ENCODE assay signal across 9 cellular contexts in the genomic region with DNA sequence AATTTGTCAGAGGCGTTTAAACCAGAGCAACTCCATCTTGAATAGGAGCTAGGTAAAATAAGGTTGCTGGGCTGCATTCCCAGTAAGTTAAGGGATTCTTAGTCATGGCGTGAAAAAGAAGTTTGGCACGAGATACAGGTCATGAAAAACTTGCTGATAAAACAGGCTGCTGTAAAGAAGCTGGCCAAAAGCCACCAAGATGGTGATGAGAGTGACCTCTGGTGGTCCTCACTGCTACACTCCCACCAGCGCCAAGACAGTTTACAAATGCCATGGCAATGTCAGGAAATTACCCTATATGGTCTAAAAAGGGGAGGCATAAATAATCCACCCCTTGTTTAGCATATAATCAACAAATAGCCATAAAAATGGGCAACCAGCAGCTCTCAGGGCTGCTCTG. TPM values are rescaled to one million over a fixed set of nuclear protein-coding genes. Genes with fewer than 3 reads are reported as not detected.
DNase-seq lines count a peak whose midpoint lies in the region; FAIRE-seq and TF ChIP-seq lines count a peak whose summit lies in the region.
"Not testable (repeated sequence)": the region's sequence is repeated elsewhere in the genome, so short reads cannot be mapped to it uniquely, and the experiment has no call there.
"Had no signal": no experiment of that assay in that cellular context is flagged by ENCODE, and none has a peak within 500 bp of the region (broad histone marks: within the 10 kb centered on the region; RNA-seq: fewer than 3 reads in every experiment).

No MANE protein-coding gene starts in this region.

- not testable (repeated sequence) for H3K27me3 Mint-ChIP-seq in mesothelial cell of epicardium (ENCODE audit: low read depth)

- H3K14ac ChIP-seq in H1 (ENCODE audit: insufficient read length): not testable (repeated sequence)

- POLR2A ChIA-PET in A673 (lab: Charles Lee; ENCODE audit: low non-redundant PET); HEK293 (lab: Yijun Ruan, JAX): not testable (repeated sequence)
- POLR2A ChIA-PET in H1 (lab: Charles Lee; ENCODE audit: partially characterized antibody): interaction anchor here (1.4 to 1.8 kb wide), 2 partner anchors 12 to 164 kb away, joined by 3 to 6 read pairs; no protein-coding TSS in a partner anchor

- H2BK120ac ChIP-seq in H1 (replicated peaks; ENCODE audit: low read depth, low read length): not testable (repeated sequence)

- not testable (repeated sequence) for H3K9me3 ChIP-seq in A673 (ENCODE audit: low read depth, low read length, poor library complexity, severe bottlenecking); HEK293 (ENCODE audit: control insufficient read depth, insufficient read depth, low read depth, low read length); OCI-LY1 (ENCODE audit: low read length); adrenal gland (replicated peaks in 1 of 3); H1 (ENCODE audit: insufficient read depth in 2 of 2, low read depth in 1 of 2, low read length in 1 of 2); cardiac muscle cell (ENCODE audit: low read depth)

- H3K9me3 Mint-ChIP-seq in mesothelial cell of epicardium: not testable (repeated sequence)

- not testable (repeated sequence) for H3K4ac ChIP-seq in H1 (replicated peaks; ENCODE audit: insufficient read length, low read depth, low read length)

- H2BK12ac ChIP-seq in H1 (ENCODE audit: low read depth, low read length): not testable (repeated sequence)

- not testable (repeated sequence) for H3K9ac ChIP-seq in OCI-LY1 (ENCODE audit: low read length); H1 (replicated peaks in 1 of 4; ENCODE audit: extremely low read depth in 1 of 4, low read depth in 3 of 4, low read length in 3 of 4)

- not testable (repeated sequence) for H3K4me1 Mint-ChIP-seq in mesothelial cell of epicardium

- H4K20me1 ChIP-seq in OCI-LY1 (ENCODE audit: insufficient read depth, low read length); H1 (replicated peaks in 1 of 2; ENCODE audit: control insufficient read depth in 1 of 2, insufficient read depth in 2 of 2, low read length in 2 of 2): not testable (repeated sequence)

- not testable (repeated sequence) for H3K23ac ChIP-seq in H1 (ENCODE audit: insufficient read length)

- H2AK5ac ChIP-seq in H1 (ENCODE audit: low read depth, low read length): not testable (repeated sequence)

- not testable (repeated sequence) for TF ChIP-seq EP300 in H1 (IDR thresholded peaks at IDR 0.05; ENCODE audit: borderline replicate concordance in 1 of 2, low read depth in 2 of 2, low read length in 2 of 2)

- peak; percentile 66 for FAIRE-seq in H1 (lab: Jason Lieb, UNC)

- H3K79me2 ChIP-seq in OCI-LY1 (ENCODE audit: insufficient read depth, low read length): not testable (repeated sequence)
- peaks cover 0 to 41% of the 10 kb centered on the region in 2 experiments; a peak in 2 of 4 replicates for H3K79me2 ChIP-seq in H1 (ENCODE audit: control insufficient read depth in 1 of 2, insufficient read depth in 2 of 2, low read length in 2 of 2)

- H3F3A ChIP-seq in OCI-LY1 (ENCODE audit: insufficient read depth, low read length): not testable (repeated sequence)

- 35 to 50% (median 41%) methylated on average over 4 of the region's 4 CpGs for WGBS in adrenal gland, 4 donors
- WGBS in H1 (ENCODE audit: extremely low coverage in 1 of 2, insufficient coverage in 1 of 2, insufficient read length in 1 of 2, insufficient replicate concordance in 2 of 2, low coverage in 1 of 2, low lambda C conversion rate in 2 of 2, missing lambda C conversion rate in 1 of 2), 2 experiments: 48% methylated on average over 4 of the region's 4 CpGs; no CpG with 5 or more reads in 1 of the 2 experiments

- H4K5ac ChIP-seq in H1 (ENCODE audit: insufficient read length, low read depth, low read length): not testable (repeated sequence)

- TF ChIP-seq RAD21 in H1 (IDR thresholded peaks at IDR 0.05 in 1 of 2, conservative IDR thresholded peaks at IDR 0.05 in 1 of 2; ENCODE audit: low read depth in 2 of 2, low read length in 2 of 2): peak in 1 of 2 experiments; percentile 49; a peak in 3 of 4 replicates

- not testable (repeated sequence) for H2BK5ac ChIP-seq in H1 (ENCODE audit: low read depth, low read length)

- peaks cover 21% of the 10 kb centered on the region for H3K36me3 Mint-ChIP-seq in mesothelial cell of epicardium

- H3K27ac Mint-ChIP-seq in mesothelial cell of epicardium: peak overlapping the region; percentile 47

- DNase-seq in A673 (ENCODE audit: low spot score) (peak; percentile 17), adrenal gland (peak; percentile 27 to 73 (median 62)), cardiac muscle cell (ENCODE audit: low read depth in 1 of 2, low spot score in 1 of 2) (peak; percentile 24 to 79), retina (peak; percentile 7)
- DNase-seq in H1 (ENCODE audit: low read depth in 1 of 2, low spot score in 2 of 2); mesothelial cell of epicardium (ENCODE audit: low spot score in 2 of 2, unreplicated experiment in 2 of 2): not testable (repeated sequence)

- intact Hi-C loops in A673 (cut with micrococcal nuclease; ENCODE audit: unreplicated experiment); adrenal gland (cut with DNase I): not testable (repeated sequence)

- not testable (repeated sequence) for H3K9me2 ChIP-seq in OCI-LY1 (ENCODE audit: low read depth, low read length)

- H2AFZ ChIP-seq in OCI-LY1 (ENCODE audit: low read length); H1 (ENCODE audit: low read length): not testable (repeated sequence)

- H2BK20ac ChIP-seq in H1 (ENCODE audit: low read length): not testable (repeated sequence)

- TF ChIP-seq POLR2A in adrenal gland (IDR thresholded peaks at IDR 0.05); H1 (IDR thresholded peaks at IDR 0.05; ENCODE audit: control extremely low read depth in 1 of 2, low read depth in 2 of 2, low read length in 2 of 2): not testable (repeated sequence)

- H3K4me3 ChIP-seq in A673 (ENCODE audit: low read depth, low read length, poor library complexity, severe bottlenecking); HEK293 (ENCODE audit: low read depth, low read length); OCI-LY1 (ENCODE audit: low read depth, low read length, poor library complexity, severe bottlenecking); adrenal gland; H1 (ENCODE audit: extremely low read depth in 1 of 4, insufficient read depth in 2 of 4, low read depth in 3 of 4, low read length in 4 of 4); cardiac muscle cell: not testable (repeated sequence)

- H4K8ac ChIP-seq in H1 (ENCODE audit: extremely low read depth, insufficient read depth, low read length): not testable (repeated sequence)

- BruUV-seq in A673 (replicated peaks; lab: Mats Ljungman, UMichigan): not testable (repeated sequence)

- CTCF ChIA-PET in A673 (lab: Charles Lee) (interaction anchor here (0.6 kb wide), 1 partner anchor 214 kb away, joined by 3 read pairs; no protein-coding TSS in a partner anchor), HEK293 (lab: Yijun Ruan, JAX) (interaction anchor here (0.6 to 1.2 kb wide), 5 partner anchors 17 to 413 kb away, joined by 3 to 4 read pairs (median 3); no protein-coding TSS in a partner anchor), H1 (lab: Charles Lee; ENCODE audit: partially characterized antibody) (interaction anchor here (0.8 to 4.4 kb wide), 20 partner anchors 10 to 386 kb away, joined by 3 to 22 read pairs (median 4); partner anchors contain the start of gene COX16)

- H3K27me3 ChIP-seq in A673 (replicated peaks; ENCODE audit: insufficient read depth, low read depth, low read length, poor library complexity); OCI-LY1 (ENCODE audit: insufficient read depth, low read length); adrenal gland; H1 (replicated peaks in 1 of 4; ENCODE audit: control insufficient read depth in 3 of 4, extremely low read depth in 1 of 4, insufficient read depth in 3 of 4, low read length in 3 of 4); cardiac muscle cell: not testable (repeated sequence)

- not testable (repeated sequence) for H3K4me1 ChIP-seq in A673 (ENCODE audit: insufficient read depth, low read length, poor library complexity, severe bottlenecking); HEK293 (ENCODE audit: control insufficient read depth, insufficient read depth, low read length); OCI-LY1 (ENCODE audit: insufficient read depth, low read length, severe bottlenecking); adrenal gland (replicated peaks in 1 of 2); cardiac muscle cell (ENCODE audit: low read depth)
- H3K4me1 ChIP-seq in H1 (replicated peaks in 1 of 4; ENCODE audit: control insufficient read depth in 3 of 4, insufficient read depth in 4 of 4, low read length in 3 of 4): peaks cover 0 to 13% (median 5%) of the 10 kb centered on the region in 4 experiments; a peak in 5 of 7 replicates

- H3K18ac ChIP-seq in H1 (ENCODE audit: extremely low read depth, low read length): not testable (repeated sequence)

- H3K36me3 ChIP-seq in A673 (ENCODE audit: insufficient read depth, low read length, poor library complexity, severe bottlenecking); OCI-LY1 (ENCODE audit: insufficient read depth, low read length); adrenal gland (replicated peaks in 1 of 2); H1 (ENCODE audit: control insufficient read depth in 2 of 4, insufficient read depth in 4 of 4, low read length in 3 of 4); cardiac muscle cell: not testable (repeated sequence)
- peaks cover 0 to 15% of the 10 kb centered on the region in 2 experiments; a peak in 2 of 3 replicates for H3K36me3 ChIP-seq in HEK293 (ENCODE audit: control insufficient read depth in 2 of 2, insufficient read depth in 1 of 2, low read length in 2 of 2)

- not testable (repeated sequence) for H3K79me1 ChIP-seq in H1 (ENCODE audit: low read depth, low read length)

- not testable (repeated sequence) for H3K56ac ChIP-seq in H1 (replicated peaks; ENCODE audit: insufficient read length, low read depth, low read length)

- not testable (repeated sequence) for H3K4me2 ChIP-seq in OCI-LY1 (ENCODE audit: low read length); H1 (ENCODE audit: insufficient read depth in 1 of 2, low read depth in 2 of 2, low read length in 2 of 2)

- not testable (repeated sequence) for H3K27ac ChIP-seq in A673 (ENCODE audit: low read depth, low read length, poor library complexity, severe bottlenecking); HEK293 (ENCODE audit: extremely low read depth, low read depth, low read length); OCI-LY1 (ENCODE audit: low read depth, low read length, poor library complexity, severe bottlenecking); adrenal gland; H1 (ENCODE audit: low read depth, low read length); cardiac muscle cell

- H3K23me2 ChIP-seq in H1 (ENCODE audit: low read depth, low read length): not testable (repeated sequence)

- H4K91ac ChIP-seq in H1 (replicated peaks; ENCODE audit: insufficient read length, low read length): not testable (repeated sequence)

- H3K4me3 Mint-ChIP-seq in mesothelial cell of epicardium: not testable (repeated sequence)

- TF ChIP-seq CTCF in A673 (conservative IDR thresholded peaks at IDR 0.05; ENCODE audit: low read depth, low read length): peak; percentile 34
- TF ChIP-seq CTCF in HEK293 (tag by site-specific recombination; IDR thresholded peaks at IDR 0.05): peak; percentile 47; the same call in 1 of the 2 replicates
- TF ChIP-seq CTCF in OCI-LY1 (IDR thresholded peaks at IDR 0.05; ENCODE audit: low read length): peak; percentile 42
- peak in 1 of 6 experiments; percentile 18 for TF ChIP-seq CTCF in adrenal gland (IDR thresholded peaks at IDR 0.05)
- peak; percentile 18 to 39 (median 20); a peak in 2 of 4 replicates for TF ChIP-seq CTCF in H1 (IDR thresholded peaks at IDR 0.05; ENCODE audit: control extremely low read depth in 1 of 3, insufficient read depth in 1 of 3, low read depth in 1 of 3, low read length in 3 of 3)
- peak; percentile 27 for TF ChIP-seq CTCF in cardiac muscle cell (IDR thresholded peaks at IDR 0.05; ENCODE audit: low read depth, low read length)
- TF ChIP-seq CTCF in mesothelial cell of epicardium (IDR thresholded peaks at IDR 0.05; ENCODE audit: unreplicated experiment): not testable (repeated sequence)

- H2BK15ac ChIP-seq in H1 (ENCODE audit: low read length): not testable (repeated sequence)

RNA-seq across cellular contexts. Expression of gene SYNJ2BP, which starts 13.6 kb away (rescaled TPM):
- total RNA-seq in A673 (2021) (25.0 and 27.7 TPM in 2 replicates), adrenal gland (10 to 100 TPM; 20.2 to 40.4 (median 31.3) TPM), cardiac muscle cell (19.2 and 20.0 TPM in 2 replicates), mesothelial cell of epicardium (29.9 to 31.0 TPM (median 30.4 TPM) in 3 replicates)
- polyA plus RNA-seq in adrenal gland (10 to 100 TPM in 2 of 3 donors, 1 to 10 TPM in 1; 7.0 to 42.3 (median 10.3) TPM), H1 (2011; rRNA removed) (5.8 and 9.6 TPM in 2 replicates), cardiac muscle cell (39.3 and 46.8 TPM in 2 replicates)
- total RNA-seq in H1 (2021; fragmentation: NEBNext Ultra II Directional; extraction: Animal tissue kit (Norgen Biotek cat#: 25700)): 29.7 and 30.6 TPM in 2 replicates
- polyA plus RNA-seq in H1 (2011; cell fraction: cytosol; rRNA removed): 12.2 TPM
- 13.6 TPM for polyA plus RNA-seq in H1 (2011; cell fraction: nucleus; rRNA removed)
- 11.6 to 22.8 TPM (median 15.3 TPM) in 4 replicates for polyA plus RNA-seq in H1 (2012, experiment 1 of 2)
- 5.7 TPM for polyA plus RNA-seq in H1 (2012, experiment 2 of 2)
- polyA plus RNA-seq in H1 (2013, experiment 1 of 2): 24.7 TPM
- 23.0 TPM for polyA plus RNA-seq in H1 (2013, experiment 2 of 2)
- polyA minus RNA-seq in H1 (2011; rRNA and poly(A)+ RNA removed): 14.4 and 25.8 TPM in 2 replicates
- 6.5 TPM for polyA minus RNA-seq in H1 (2011; cell fraction: cytosol; rRNA and poly(A)+ RNA removed)
- 31.6 TPM for polyA minus RNA-seq in H1 (2011; cell fraction: nucleus; rRNA and poly(A)+ RNA removed)

RNA-seq across cellular contexts. Expression of gene COX16, which starts 43.9 kb away (rescaled TPM):
- total RNA-seq in A673 (2021): 55.5 and 59.8 TPM in 2 replicates
- total RNA-seq in adrenal gland: 10 to 100 TPM; 25.9 to 68.0 (median 43.9) TPM
- 10 to 100 TPM; 34.8 to 78.4 (median 47.1) TPM for polyA plus RNA-seq in adrenal gland
- 65.8 and 73.0 TPM in 2 replicates for total RNA-seq in H1 (2021; fragmentation: NEBNext Ultra II Directional; extraction: Animal tissue kit (Norgen Biotek cat#: 25700))
- 14.0 and 21.0 TPM in 2 replicates for polyA plus RNA-seq in H1 (2011; rRNA removed)
- polyA plus RNA-seq in H1 (2011; cell fraction: cytosol; rRNA removed): 28.3 TPM
- 4.7 TPM for polyA plus RNA-seq in H1 (2011; cell fraction: nucleus; rRNA removed)
- 28.6 to 54.2 TPM (median 32.1 TPM) in 4 replicates for polyA plus RNA-seq in H1 (2012, experiment 1 of 2)
- polyA plus RNA-seq in H1 (2012, experiment 2 of 2): 46.0 TPM
- 118 TPM for polyA plus RNA-seq in H1 (2013, experiment 1 of 2)
- 142 TPM for polyA plus RNA-seq in H1 (2013, experiment 2 of 2)
- 5.9 and 6.1 TPM in 2 replicates for polyA minus RNA-seq in H1 (2011; rRNA and poly(A)+ RNA removed)
- polyA minus RNA-seq in H1 (2011; cell fraction: cytosol; rRNA and poly(A)+ RNA removed): 6.5 TPM
- 11.9 TPM for polyA minus RNA-seq in H1 (2011; cell fraction: nucleus; rRNA and poly(A)+ RNA removed)
- 27.3 and 30.4 TPM in 2 replicates for total RNA-seq in cardiac muscle cell
- polyA plus RNA-seq in cardiac muscle cell: 77.3 and 101 TPM in 2 replicates
- 30.9 to 40.0 TPM (median 34.6 TPM) in 3 replicates for total RNA-seq in mesothelial cell of epicardium

RNA-seq across cellular contexts. Expression of gene ADAM21, which starts 48.6 kb away (rescaled TPM):
- total RNA-seq in A673 (2021) (not detected in 2 replicates), adrenal gland (1 to 10 TPM in 4 of 8 donors, under 1 TPM in 3, not detected in 1; 0.35 to 2.3 (median 1.0) TPM), cardiac muscle cell (0.07 TPM in 1 of 2 replicates, not detected in the other), mesothelial cell of epicardium (0.11 to 0.16 TPM in 2 of 3 replicates, not detected in the other)
- polyA plus RNA-seq in adrenal gland (under 1 TPM in 2 of 3 donors, not detected in 1; 0.10 to 0.40 TPM), H1 (2011; rRNA removed) (0.03 and 0.09 TPM in 2 replicates), cardiac muscle cell (not detected in 2 replicates)
- total RNA-seq in H1 (2021; fragmentation: NEBNext Ultra II Directional; extraction: Animal tissue kit (Norgen Biotek cat#: 25700)): not detected in 2 replicates
- 0.05 TPM for polyA plus RNA-seq in H1 (2011; cell fraction: cytosol; rRNA removed)
- 0.06 TPM for polyA plus RNA-seq in H1 (2011; cell fraction: nucleus; rRNA removed)
- polyA plus RNA-seq in H1 (2012, experiment 1 of 2): 0.12 to 0.23 TPM (median 0.16 TPM) in 4 replicates
- not detected for polyA plus RNA-seq in H1 (2012, experiment 2 of 2)
- 0.10 TPM for polyA plus RNA-seq in H1 (2013, experiment 1 of 2)
- 0.11 TPM for polyA plus RNA-seq in H1 (2013, experiment 2 of 2)
- 0.25 and 0.27 TPM in 2 replicates for polyA minus RNA-seq in H1 (2011; rRNA and poly(A)+ RNA removed)
- not detected for polyA minus RNA-seq in H1 (2011; cell fraction: cytosol; rRNA and poly(A)+ RNA removed)
- polyA minus RNA-seq in H1 (2011; cell fraction: nucleus; rRNA and poly(A)+ RNA removed): not detected
- total RNA-seq: skeletal muscle tissue had no signal
